8 cellular contexts compared by ENCODE assay signal in genomic region chr21:32610940-32611339, GRCh38. TPM values are rescaled to one million over a fixed set of nuclear protein-coding genes. Genes with fewer than 3 reads are reported as not detected.
A peak's percentile ranks its signal among the peaks of the same experiment; 100 is the strongest.
DNase-seq lines count a peak whose midpoint lies in the region; ATAC-seq and TF ChIP-seq lines count a peak whose summit lies in the region.
"Not testable (repeated sequence)": the region's sequence is repeated elsewhere in the genome, so short reads cannot be mapped to it uniquely, and the experiment has no call there.

No MANE protein-coding gene starts in this region.

- H3K27ac ChIP-seq in HL-60 (replicated peaks): peak overlapping the region; percentile 96
- H3K27ac ChIP-seq in RWPE2 (ENCODE audit: poor library complexity, severe bottlenecking); cardiac muscle cell: not testable (repeated sequence)

- peak overlapping the region; percentile 57 for H3K4me3 Mint-ChIP-seq in activated T-helper 1 cell treated with anti-CD3 and anti-CD28 coated beads, Interleukin-12 subunit alpha, Interleukin-12 subunit beta, Interleukin-2, Interleukin-4 antibody, amounts not matched to agents 30 ng/mL and 10 ng/mL and 1 ng/mL, durations not matched to agents 14 hours and 24 hours and 36 hours
- peak overlapping the region; percentile 50 for H3K4me3 Mint-ChIP-seq in natural killer cell
- H3K4me3 Mint-ChIP-seq in stimulated activated naive CD8-positive, alpha-beta T cell treated with anti-CD3 and anti-CD28 coated beads, Interleukin-15, Interleukin-2, amounts not matched to agents 100 ng/mL and 50 ng/mL, for 24 hours: peak overlapping the region; percentile 73

- intact Hi-C loops in activated T-helper 1 cell treated with anti-CD3 and anti-CD28 coated beads, Interleukin-12 subunit alpha, Interleukin-12 subunit beta, Interleukin-2, Interleukin-4 antibody, amounts not matched to agents 30 ng/mL and 10 ng/mL and 1 ng/mL, durations not matched to agents 14 hours and 24 hours and 36 hours (cut with micrococcal nuclease): loop anchor here (5.0 kb wide), 5 partner anchors 44 to 931 kb away; partner anchors contain the start of genes GART, SCAF4 and SON
- intact Hi-C loops in natural killer cell (cut with micrococcal nuclease): loop anchor here (5.0 kb wide), 2 partner anchors 161 to 879 kb away; partner anchors contain the start of genes PAXBP1 and SCAF4

- not testable (repeated sequence) for H3K36me3 ChIP-seq in BJ (ENCODE audit: control insufficient read depth, insufficient read depth, low read length); cardiac muscle cell
- H3K36me3 ChIP-seq in RWPE2 (ENCODE audit: low read depth): peaks cover 41% of the 10 kb centered on the region

- H3K4me1 ChIP-seq in RWPE2 (ENCODE audit: insufficient read depth, poor library complexity, severe bottlenecking); cardiac muscle cell (ENCODE audit: low read depth): not testable (repeated sequence)

- H3K9me3 ChIP-seq in RWPE2 (ENCODE audit: severe bottlenecking); cardiac muscle cell (ENCODE audit: low read depth): not testable (repeated sequence)

- H3K36me3 Mint-ChIP-seq in activated T-helper 1 cell treated with anti-CD3 and anti-CD28 coated beads, Interleukin-12 subunit alpha, Interleukin-12 subunit beta, Interleukin-2, Interleukin-4 antibody, amounts not matched to agents 30 ng/mL and 10 ng/mL and 1 ng/mL, durations not matched to agents 14 hours and 24 hours and 36 hours (ENCODE audit: low read depth): peaks cover 11% of the 10 kb centered on the region
- H3K36me3 Mint-ChIP-seq in natural killer cell: not testable (repeated sequence)
- peaks cover 29% of the 10 kb centered on the region for H3K36me3 Mint-ChIP-seq in stimulated activated naive CD8-positive, alpha-beta T cell treated with anti-CD3 and anti-CD28 coated beads, Interleukin-15, Interleukin-2, amounts not matched to agents 100 ng/mL and 50 ng/mL, for 24 hours (ENCODE audit: low read depth)

- POLR2A ChIA-PET in BJ (lab: Charles Lee): not testable (repeated sequence)

- not testable (repeated sequence) for H3K4me1 Mint-ChIP-seq in activated T-helper 1 cell treated with anti-CD3 and anti-CD28 coated beads, Interleukin-12 subunit alpha, Interleukin-12 subunit beta, Interleukin-2, Interleukin-4 antibody, amounts not matched to agents 30 ng/mL and 10 ng/mL and 1 ng/mL, durations not matched to agents 14 hours and 24 hours and 36 hours (ENCODE audit: low read depth)
- peaks cover 14 to 23% of the 10 kb centered on the region in 2 donors for H3K4me1 Mint-ChIP-seq in natural killer cell
- peaks cover 13% of the 10 kb centered on the region for H3K4me1 Mint-ChIP-seq in stimulated activated naive CD8-positive, alpha-beta T cell treated with anti-CD3 and anti-CD28 coated beads, Interleukin-15, Interleukin-2, amounts not matched to agents 100 ng/mL and 50 ng/mL, for 24 hours (ENCODE audit: low read depth)

- not testable (repeated sequence) for ATAC-seq in RWPE2 (ENCODE audit: low read depth); natural killer cell

- not testable (repeated sequence) for DNase-seq in BJ (ENCODE audit: low read depth); HL-60 (ENCODE audit: low read depth in 1 of 2, low spot score in 1 of 2); RWPE2 (ENCODE audit: low spot score); activated T-helper 1 cell treated with anti-CD3 and anti-CD28 coated beads, Interleukin-12 subunit alpha, Interleukin-12 subunit beta, Interleukin-2, Interleukin-4 antibody, amounts not matched to agents 30 ng/mL and 10 ng/mL and 1 ng/mL, durations not matched to agents 14 hours and 24 hours and 36 hours (ENCODE audit: low spot score); choroid plexus epithelial cell (ENCODE audit: low read depth); cardiac muscle cell (ENCODE audit: low read depth in 1 of 2, low spot score in 1 of 2); natural killer cell

- not testable (repeated sequence) for H3K27ac Mint-ChIP-seq in activated T-helper 1 cell treated with anti-CD3 and anti-CD28 coated beads, Interleukin-12 subunit alpha, Interleukin-12 subunit beta, Interleukin-2, Interleukin-4 antibody, amounts not matched to agents 30 ng/mL and 10 ng/mL and 1 ng/mL, durations not matched to agents 14 hours and 24 hours and 36 hours; natural killer cell; stimulated activated naive CD8-positive, alpha-beta T cell treated with anti-CD3 and anti-CD28 coated beads, Interleukin-15, Interleukin-2, amounts not matched to agents 100 ng/mL and 50 ng/mL, for 24 hours

- not testable (repeated sequence) for H3K27me3 ChIP-seq in BJ (ENCODE audit: control insufficient read depth, insufficient read depth, low read length); HL-60 (ENCODE audit: insufficient read depth, poor library complexity, severe bottlenecking); RWPE2 (ENCODE audit: insufficient read depth, poor library complexity, severe bottlenecking); cardiac muscle cell

- H3K27me3 Mint-ChIP-seq in activated T-helper 1 cell treated with anti-CD3 and anti-CD28 coated beads, Interleukin-12 subunit alpha, Interleukin-12 subunit beta, Interleukin-2, Interleukin-4 antibody, amounts not matched to agents 30 ng/mL and 10 ng/mL and 1 ng/mL, durations not matched to agents 14 hours and 24 hours and 36 hours (ENCODE audit: insufficient read depth); natural killer cell (ENCODE audit: low read depth in 2 of 2); stimulated activated naive CD8-positive, alpha-beta T cell treated with anti-CD3 and anti-CD28 coated beads, Interleukin-15, Interleukin-2, amounts not matched to agents 100 ng/mL and 50 ng/mL, for 24 hours: not testable (repeated sequence)

- not testable (repeated sequence) for TF ChIP-seq CTCF in BJ (IDR thresholded peaks at IDR 0.05; ENCODE audit: insufficient read depth, low read depth, low read length); HL-60 (IDR thresholded peaks at IDR 0.05; ENCODE audit: insufficient read depth, low read length); RWPE2 (IDR thresholded peaks at IDR 0.05; ENCODE audit: poor library complexity, severe bottlenecking); choroid plexus epithelial cell (conservative IDR thresholded peaks at IDR 0.05; ENCODE audit: low read depth, low read length); cardiac muscle cell (IDR thresholded peaks at IDR 0.05; ENCODE audit: low read depth, low read length); natural killer cell (IDR thresholded peaks at IDR 0.05)

- CTCF ChIA-PET in BJ (lab: Yijun Ruan, JAX): interaction anchor here (1.0 to 2.0 kb wide), 3 partner anchors 10 to 209 kb away, joined by 3 to 6 read pairs (median 6); no protein-coding TSS in a partner anchor

- H3K9me3 Mint-ChIP-seq in activated T-helper 1 cell treated with anti-CD3 and anti-CD28 coated beads, Interleukin-12 subunit alpha, Interleukin-12 subunit beta, Interleukin-2, Interleukin-4 antibody, amounts not matched to agents 30 ng/mL and 10 ng/mL and 1 ng/mL, durations not matched to agents 14 hours and 24 hours and 36 hours; natural killer cell; stimulated activated naive CD8-positive, alpha-beta T cell treated with anti-CD3 and anti-CD28 coated beads, Interleukin-15, Interleukin-2, amounts not matched to agents 100 ng/mL and 50 ng/mL, for 24 hours: not testable (repeated sequence)

- H3K4me3 ChIP-seq in BJ (ENCODE audit: low read depth, low read length) (peak overlapping the region; percentile 16; the same call in 1 of the 2 replicates), HL-60 (replicated peaks; ENCODE audit: insufficient read depth, low read length) (peak overlapping the region; percentile 98), RWPE2 (ENCODE audit: severe bottlenecking) (peak overlapping the region; percentile 94), choroid plexus epithelial cell (ENCODE audit: low read depth, low read length) (peak overlapping the region; percentile 32), cardiac muscle cell (peak overlapping the region; percentile 69)

RNA-seq across cellular contexts. Expression of gene CFAP298, which starts 1.2 kb away (rescaled TPM):
- polyA plus RNA-seq in BJ (2011; rRNA removed) (14.5 and 16.4 TPM in 2 replicates), cardiac muscle cell (56.2 and 57.1 TPM in 2 replicates)
- polyA minus RNA-seq in BJ (2011; rRNA and poly(A)+ RNA removed): 3.6 and 6.3 TPM in 2 replicates
- total RNA-seq in activated T-helper 1 cell treated with anti-CD3 and anti-CD28 coated beads, Interleukin-12 subunit alpha, Interleukin-12 subunit beta, Interleukin-2, Interleukin-4 antibody, amounts not matched to agents 30 ng/mL and 10 ng/mL and 1 ng/mL, durations not matched to agents 14 hours and 24 hours and 36 hours: 52.9 and 54.6 TPM in 2 replicates
- total RNA-seq in cardiac muscle cell (45.2 and 52.1 TPM in 2 replicates), natural killer cell (10 to 100 TPM; 16.1 to 23.7 (median 16.8) TPM)

RNA-seq across cellular contexts. Expression of gene TCP10L, which starts 25.6 kb away (rescaled TPM):
- polyA plus RNA-seq in BJ (2011; rRNA removed): 0.11 TPM in 1 of 2 replicates, not detected in the other
- 0.09 TPM in 1 of 2 replicates, not detected in the other for polyA minus RNA-seq in BJ (2011; rRNA and poly(A)+ RNA removed)
- 0.59 and 0.93 TPM in 2 replicates for total RNA-seq in activated T-helper 1 cell treated with anti-CD3 and anti-CD28 coated beads, Interleukin-12 subunit alpha, Interleukin-12 subunit beta, Interleukin-2, Interleukin-4 antibody, amounts not matched to agents 30 ng/mL and 10 ng/mL and 1 ng/mL, durations not matched to agents 14 hours and 24 hours and 36 hours
- 1.5 and 1.8 TPM in 2 replicates for total RNA-seq in cardiac muscle cell
- polyA plus RNA-seq in cardiac muscle cell: 4.5 and 4.7 TPM in 2 replicates
- 1 to 10 TPM in 1 of 3 donors, under 1 TPM in 2; 0.47 to 1.3 (median 0.93) TPM for total RNA-seq in natural killer cell

Comparison
In these comparisons a context has a peak if more than half of its experiments do, and no peak if none do; other contexts are left out.
1. H3K4me3 ChIP-seq: peak in every context shown above with its lines; median percentile 98 in HL-60; 94 in RWPE2; 69 in cardiac muscle cell; 32 in choroid plexus epithelial cell; 16 in BJ.